ENCODE assay signal across 8 cellular contexts in the genomic region with DNA sequence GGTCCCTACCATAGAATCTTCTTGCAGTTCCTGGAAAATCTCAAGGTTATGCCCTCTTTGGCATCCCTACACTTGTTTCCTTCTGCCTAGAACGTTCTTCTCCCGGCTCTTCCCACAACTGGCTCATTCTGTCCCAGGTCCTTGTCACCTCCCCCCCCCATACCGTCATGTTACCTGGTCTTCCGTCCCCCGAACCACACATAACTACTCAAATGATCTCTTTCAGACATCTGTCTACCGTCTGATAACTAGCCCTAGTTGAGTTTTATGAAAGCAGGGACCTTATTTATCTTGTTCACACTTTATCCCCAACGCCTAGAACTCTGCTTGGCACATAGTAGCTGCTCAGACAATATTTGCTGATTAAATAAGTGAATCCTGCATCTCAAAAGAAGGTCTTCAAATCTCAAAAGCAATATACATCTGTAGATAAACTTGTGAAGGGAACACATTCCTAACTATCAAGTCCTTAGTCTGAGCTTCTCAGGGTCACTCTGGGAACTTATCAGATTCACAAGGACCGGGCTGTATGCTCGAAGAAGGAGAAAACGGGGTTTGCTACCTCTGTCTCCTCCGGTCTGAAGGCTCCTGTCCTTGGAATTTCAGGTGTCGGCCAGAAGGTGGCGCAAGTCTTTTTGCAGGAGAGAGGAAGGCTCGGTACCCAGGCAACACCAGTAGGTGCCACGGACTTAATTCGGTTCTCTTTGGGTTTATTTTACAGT.
DNase-seq lines count a peak whose midpoint lies in the region; ATAC-seq, FAIRE-seq and TF ChIP-seq lines count a peak whose summit lies in the region.

No MANE protein-coding gene starts in this region.

- no peak overlapping the region for H3K4me3 ChIP-seq in epithelial cell of esophagus (ENCODE audit: low read length)

- peak; percentile 94 for TF ChIP-seq CTCF in epithelial cell of esophagus (IDR thresholded peaks at IDR 0.05; ENCODE audit: insufficient read depth, low read depth, low read length, missing control alignments)
- peak; percentile 75 to 82 (median 79) for TF ChIP-seq CTCF in nephron (IDR thresholded peaks at IDR 0.05; ENCODE audit: unreplicated experiment in 3 of 3)

- H3K4me1 Mint-ChIP-seq in nephron = peaks cover 53% of the 10 kb centered on the region

- H3K36me3 Mint-ChIP-seq in nephron (ENCODE audit: low read depth) = no peaks in the 10 kb centered on the region

- no peaks in the 10 kb centered on the region for H3K9me3 Mint-ChIP-seq in nephron

- peak; percentile 89 for FAIRE-seq in GM19239 (lab: Jason Lieb, UNC)

- H3K27me3 Mint-ChIP-seq in nephron (ENCODE audit: low read depth) = peaks cover 31% of the 10 kb centered on the region

- H3K4me3 Mint-ChIP-seq in nephron = peak overlapping the region in 1 of 3 experiments; percentile 11

- peak overlapping the region in 2 of 3 experiments; percentile 6 to 32 for H3K27ac Mint-ChIP-seq in nephron

- DNase-seq in C1 segment of cervical spinal cord (lab: John Stamatoyannopoulos, UW) (peak in 12 of 14 donors; percentile 10 to 80 (median 58)), GM19239 (ENCODE audit: insufficient read length, low spot score) (peak; percentile 75), NOMO-1 (lab: John Stamatoyannopoulos, UW; ENCODE audit: unreplicated experiment in 2 of 2) (peak; percentile 65 to 80), epithelial cell of esophagus (ENCODE audit: low read depth) (peak; percentile 72)
- peak; percentile 80 for DNase-seq in activated CD8-positive, alpha-beta memory T cell treated with anti-CD3 and anti-CD28 coated beads, Interleukin-2, amount 50 U/mL, for 4 hours
- peak; percentile 76 for DNase-seq in stimulated activated naive CD4-positive, alpha-beta T cell treated with Interleukin-2 at 50 U/mL for 16 hours (lab: John Stamatoyannopoulos, UW)

- ATAC-seq in HG03442 (IDR thresholded peaks at IDR 0.05; ENCODE audit: unreplicated experiment) = peak; percentile 89
